1 cellular context compared by ENCODE assay signal in the genomic region with DNA sequence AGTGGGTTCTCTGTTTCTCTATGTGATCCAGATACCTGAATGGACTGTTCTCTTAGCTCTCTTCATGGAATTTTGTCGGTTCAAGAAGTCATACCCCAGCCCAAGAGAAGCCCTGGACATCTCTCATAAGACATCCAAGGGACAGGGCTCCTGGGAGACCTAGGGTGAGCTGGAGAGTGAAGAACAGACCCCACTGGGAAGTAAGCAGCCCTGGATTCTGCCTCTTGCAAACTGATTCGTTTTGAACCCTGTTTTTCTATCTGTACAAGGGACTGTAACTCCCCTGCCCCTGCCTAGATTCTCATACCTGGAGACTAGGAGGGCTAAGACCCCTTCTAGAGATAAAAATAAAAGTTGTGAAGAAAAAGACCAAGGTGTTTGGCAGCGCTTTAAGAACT.
TF ChIP-seq lines count a peak whose summit lies in the region.

No MANE protein-coding gene starts in this region.

TF ChIP-seq in SK-N-SH, 30 proteins besides CTCF, POLR2A, EP300 and RAD21:
- TF ChIP-seq EZH2phosphoT487 (IDR thresholded peaks at IDR 0.05; ENCODE audit: borderline replicate concordance, low read depth) (no peak), MEF2A (IDR thresholded peaks at IDR 0.05; ENCODE audit: borderline replicate concordance, low read depth) (no peak)
- TF ChIP-seq, protein P1, sequence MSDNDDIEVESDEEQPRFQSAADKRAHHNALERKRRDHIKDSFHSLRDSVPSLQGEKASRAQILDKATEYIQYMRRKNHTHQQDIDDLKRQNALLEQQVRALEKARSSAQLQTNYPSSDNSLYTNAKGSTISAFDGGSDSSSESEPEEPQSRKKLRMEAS (IDR thresholded peaks at IDR 0.05; ENCODE audit: low read depth): no peak
